9 cellular contexts compared by ENCODE assay signal in genomic region chr1:16684738-16685337, GRCh38. TPM values are rescaled to one million over a fixed set of nuclear protein-coding genes. Genes with fewer than 3 reads are reported as not detected.
A peak's percentile ranks its signal among the peaks of the same experiment; 100 is the strongest.
DNase-seq lines count a peak whose midpoint lies in the region; ATAC-seq and TF ChIP-seq lines count a peak whose summit lies in the region.
"Not testable (repeated sequence)": the region's sequence is repeated elsewhere in the genome, so short reads cannot be mapped to it uniquely, and the experiment has no call there.
"Had no signal": no experiment of that assay in that cellular context is flagged by ENCODE, and none has a peak within 500 bp of the region (broad histone marks: within the 10 kb centered on the region; RNA-seq: fewer than 3 reads in every experiment).

No MANE protein-coding gene starts in this region.

- not testable (repeated sequence) for H3K36me3 ChIP-seq in CD4-positive, alpha-beta memory T cell (ENCODE audit: insufficient read depth, low read length); Karpas-422 (ENCODE audit: insufficient read depth, low read length); PC-9 (ENCODE audit: low read depth); adrenal gland (replicated peaks in 1 of 2); esophagus muscularis mucosa; right lobe of liver

- not testable (repeated sequence) for H3K27me3 ChIP-seq in CD4-positive, alpha-beta memory T cell (ENCODE audit: insufficient read depth, low read length); Karpas-422 (ENCODE audit: low read length); PC-9 (ENCODE audit: insufficient read depth, low read depth); adrenal gland; right lobe of liver
- peaks cover 0 to 13% (median 0%) of the 10 kb centered on the region in 4 donors for H3K27me3 ChIP-seq in esophagus muscularis mucosa

- not testable (repeated sequence) for H3K4me3 Mint-ChIP-seq in CD4-positive, alpha-beta memory T cell; stimulated activated naive B cell treated with anti-CD40 and anti-IgM and Interleukin-4, amounts not matched to agents 10 μg/mL and 1 μg/mL and 100 μg/mL, for 72 hours

- CTCF ChIA-PET in CD4-positive, alpha-beta memory T cell (lab: Charles Lee; ENCODE audit: partially characterized antibody); PC-9 (lab: Charles Lee): not testable (repeated sequence)

- H3K36me3 Mint-ChIP-seq in CD4-positive, alpha-beta memory T cell; stimulated activated naive B cell treated with anti-CD40 and anti-IgM and Interleukin-4, amounts not matched to agents 10 μg/mL and 1 μg/mL and 100 μg/mL, for 72 hours: not testable (repeated sequence)

- H3K27ac Mint-ChIP-seq in CD4-positive, alpha-beta memory T cell; stimulated activated naive B cell treated with anti-CD40 and anti-IgM and Interleukin-4, amounts not matched to agents 10 μg/mL and 1 μg/mL and 100 μg/mL, for 72 hours: not testable (repeated sequence)

- not testable (repeated sequence) for H3K4me3 ChIP-seq in CD4-positive, alpha-beta memory T cell (ENCODE audit: low read length in 2 of 2); Karpas-422 (ENCODE audit: low read length); PC-9; adrenal gland; esophagus muscularis mucosa; right lobe of liver

- H3K27me3 Mint-ChIP-seq in CD4-positive, alpha-beta memory T cell: not testable (repeated sequence)
- peaks cover 10 to 11% of the 10 kb centered on the region in 2 donors for H3K27me3 Mint-ChIP-seq in stimulated activated naive B cell treated with anti-CD40 and anti-IgM and Interleukin-4, amounts not matched to agents 10 μg/mL and 1 μg/mL and 100 μg/mL, for 72 hours

- TF ChIP-seq EP300 in esophagus muscularis mucosa (IDR thresholded peaks at IDR 0.05): not testable (repeated sequence)

- intact Hi-C loops in CD4-positive, alpha-beta memory T cell (cut with micrococcal nuclease); PC-9 (cut with micrococcal nuclease; ENCODE audit: unreplicated experiment); adrenal gland (cut with DNase I); esophagus muscularis mucosa (cut with DNase I); right lobe of liver (cut with DNase I): not testable (repeated sequence)

- TF ChIP-seq CTCF in PC-9 (conservative IDR thresholded peaks at IDR 0.05) (peak; percentile 48), adrenal gland (IDR thresholded peaks at IDR 0.05) (peak in 4 of 6 experiments; percentile 8 to 46 (median 26)), esophagus muscularis mucosa (IDR thresholded peaks at IDR 0.05) (peak in 2 of 3 experiments; percentile 48 to 54), right lobe of liver (IDR thresholded peaks at IDR 0.05) (peak in 3 of 4 donors; percentile 29 to 48 (median 36))

- peak in 3 of 5 donors; percentile 21 to 36 (median 33) for DNase-seq in CD4-positive, alpha-beta memory T cell
- not testable (repeated sequence) for DNase-seq in Karpas-422; PC-9; adrenal gland; esophagus muscularis mucosa (ENCODE audit: extremely low spot score); right lobe of liver; stimulated activated naive B cell treated with anti-CD40 and anti-IgM and Interleukin-4, amounts not matched to agents 10 μg/mL and 1 μg/mL and 100 μg/mL, for 72 hours

- not testable (repeated sequence) for H3K9ac ChIP-seq in Karpas-422 (ENCODE audit: low read length)

- BruUV-seq in PC-9 (replicated peaks; lab: Mats Ljungman, UMichigan): not testable (repeated sequence)

- H3K79me2 ChIP-seq in Karpas-422 (ENCODE audit: low read length); PC-9 (ENCODE audit: low read depth): not testable (repeated sequence)

- POLR2A ChIA-PET in CD4-positive, alpha-beta memory T cell (lab: Charles Lee; ENCODE audit: partially characterized antibody); PC-9 (lab: Charles Lee; ENCODE audit: unreplicated experiment): not testable (repeated sequence)

- H3K4me2 ChIP-seq in Karpas-422 (ENCODE audit: low read depth, low read length, poor library complexity, severe bottlenecking): peak overlapping the region; percentile 48
- H3K4me2 ChIP-seq in PC-9: not testable (repeated sequence)

- not testable (repeated sequence) for H3K9me2 ChIP-seq in Karpas-422 (replicated peaks; ENCODE audit: insufficient read depth, low read length); PC-9 (ENCODE audit: insufficient read depth)

- not testable (repeated sequence) for H3K4me1 Mint-ChIP-seq in CD4-positive, alpha-beta memory T cell; stimulated activated naive B cell treated with anti-CD40 and anti-IgM and Interleukin-4, amounts not matched to agents 10 μg/mL and 1 μg/mL and 100 μg/mL, for 72 hours

- not testable (repeated sequence) for H3K4me1 ChIP-seq in CD4-positive, alpha-beta memory T cell (ENCODE audit: insufficient read depth, low read length); PC-9 (replicated peaks; ENCODE audit: insufficient read depth); adrenal gland (replicated peaks in 1 of 2); esophagus muscularis mucosa; right lobe of liver
- H3K4me1 ChIP-seq in Karpas-422 (ENCODE audit: low read length): peaks cover 10% of the 10 kb centered on the region

- H4K20me1 ChIP-seq in Karpas-422 (ENCODE audit: insufficient read depth, low read depth, low read length); PC-9 (ENCODE audit: insufficient read depth): not testable (repeated sequence)

- peak; percentile 54 for ATAC-seq in GM18867 (IDR thresholded peaks at IDR 0.05; ENCODE audit: unreplicated experiment)
- ATAC-seq in right lobe of liver: peak; percentile 71 to 78 (median 75)
- peak; percentile 36 to 77 for ATAC-seq in stimulated activated naive B cell treated with anti-CD40 and anti-IgM and Interleukin-4, amounts not matched to agents 10 μg/mL and 1 μg/mL and 100 μg/mL, for 72 hours (replicated peaks)

- TF ChIP-seq POLR2A in adrenal gland (IDR thresholded peaks at IDR 0.05); esophagus muscularis mucosa (IDR thresholded peaks at IDR 0.05; ENCODE audit: low read depth); right lobe of liver (IDR thresholded peaks at IDR 0.05): not testable (repeated sequence)

- H3K27ac ChIP-seq in CD4-positive, alpha-beta memory T cell (ENCODE audit: low read depth, low read length); Karpas-422 (ENCODE audit: low read length); PC-9; adrenal gland; esophagus muscularis mucosa (replicated peaks in 1 of 4); right lobe of liver: not testable (repeated sequence)

- H3F3A ChIP-seq in PC-9 (ENCODE audit: insufficient read depth, low read depth): not testable (repeated sequence)

- not testable (repeated sequence) for H2AFZ ChIP-seq in Karpas-422 (ENCODE audit: low read length); PC-9

- not testable (repeated sequence) for H3K9me3 ChIP-seq in CD4-positive, alpha-beta memory T cell (ENCODE audit: control insufficient read depth in 1 of 2, low read length in 2 of 2); Karpas-422 (ENCODE audit: low read length); PC-9 (ENCODE audit: insufficient read depth, low read depth); adrenal gland (replicated peaks in 1 of 3); esophagus muscularis mucosa; right lobe of liver

- WGBS in adrenal gland, 4 donors: 0 to 3% (median 1%) methylated on average over 1 to 4 of the region's 4 CpGs
- 2% methylated on average over 4 of the region's 4 CpGs for WGBS in esophagus muscularis mucosa
- WGBS in right lobe of liver (ENCODE audit: insufficient coverage, low coverage, low lambda C conversion rate, missing lambda C conversion rate): 3% methylated on average over 4 of the region's 4 CpGs

- not testable (repeated sequence) for H3K9me3 Mint-ChIP-seq in CD4-positive, alpha-beta memory T cell; stimulated activated naive B cell treated with anti-CD40 and anti-IgM and Interleukin-4, amounts not matched to agents 10 μg/mL and 1 μg/mL and 100 μg/mL, for 72 hours

RNA-seq across cellular contexts. Expression of gene RNU1-3, which starts 18.1 kb away (rescaled TPM):
- 1,000 to 10,000 TPM; 3,010 to 3,866 TPM for total RNA-seq in CD4-positive, alpha-beta memory T cell
- polyA plus RNA-seq in CD4-positive, alpha-beta memory T cell: not detected
- under 0.01 TPM in 2 replicates for total RNA-seq in Karpas-422 (2014; rRNA removed; shearing (Covaris generic); ENCODE audit: low replicate concordance)
- 1,333 and 3,235 TPM in 2 replicates for total RNA-seq in PC-9 (2021)
- 1,000 to 10,000 TPM in 3 of 8 donors, 100 to 1,000 TPM in 1, under 1 TPM in 3, not detected in 1; under 0.01 to 2,119 (median 890) TPM for total RNA-seq in adrenal gland
- polyA plus RNA-seq in adrenal gland: not detected
- total RNA-seq in esophagus muscularis mucosa: under 1 TPM in 2 of 4 donors, not detected in 2; under 0.01 TPM
- 1,000 to 10,000 TPM in 3 of 6 experiments, 100 to 1,000 TPM in 1, under 1 TPM in 2; under 0.01 to 3,377 (median 977) TPM for total RNA-seq in right lobe of liver
- total RNA-seq: G401 had no signal

RNA-seq across cellular contexts. Expression of gene RNU1-4, which starts 55.5 kb away (rescaled TPM):
- total RNA-seq in CD4-positive, alpha-beta memory T cell: 1,000 to 10,000 TPM; 3,010 to 3,866 TPM
- polyA plus RNA-seq in CD4-positive, alpha-beta memory T cell: not detected
- total RNA-seq in Karpas-422 (2014; rRNA removed; shearing (Covaris generic); ENCODE audit: low replicate concordance): under 0.01 TPM in 2 replicates
- total RNA-seq in PC-9 (2021) (1,333 and 3,235 TPM in 2 replicates), adrenal gland (1,000 to 10,000 TPM in 3 of 8 donors, 100 to 1,000 TPM in 1, under 1 TPM in 3, not detected in 1; under 0.01 to 2,119 (median 890) TPM), esophagus muscularis mucosa (under 1 TPM in 2 of 4 donors, not detected in 2; under 0.01 TPM), right lobe of liver (1,000 to 10,000 TPM in 3 of 6 experiments, 100 to 1,000 TPM in 1, under 1 TPM in 2; under 0.01 to 3,377 (median 977) TPM)
- polyA plus RNA-seq in adrenal gland: not detected
- total RNA-seq: G401 had no signal
